ENCODE assay signal across 1 cellular context in genomic region chr17:67374329-67375053, GRCh38.
TF ChIP-seq lines count a peak whose summit lies in the region.

No MANE protein-coding gene starts in this region.

TF ChIP-seq in GM23338, 12 proteins besides CTCF, POLR2A, EP300 and RAD21 (continued from another document):
- no peak for TF ChIP-seq ZNF462 (CRISPR knock-in tag; IDR thresholded peaks at IDR 0.05)
- no peak for TF ChIP-seq ZNF114 (CRISPR knock-in tag; IDR thresholded peaks at IDR 0.05)
- no peak for TF ChIP-seq STAT1 (IDR thresholded peaks at IDR 0.05; ENCODE audit: unreplicated experiment)
- TF ChIP-seq CREB1 (CRISPR knock-in tag; IDR thresholded peaks at IDR 0.05; ENCODE audit: low read depth) = no peak
- TF ChIP-seq REST (IDR thresholded peaks at IDR 0.05; ENCODE audit: unreplicated experiment) = no peak
- no peak for TF ChIP-seq ETS1 (IDR thresholded peaks at IDR 0.05)
- no peak for TF ChIP-seq POLR2AphosphoS5 (IDR thresholded peaks at IDR 0.05; ENCODE audit: low read depth)
- TF ChIP-seq NANOG (IDR thresholded peaks at IDR 0.05; ENCODE audit: borderline replicate concordance) = no peak
- TF ChIP-seq EZH2 (IDR thresholded peaks at IDR 0.05; ENCODE audit: low read depth, unreplicated experiment) = no peak
- no peak for TF ChIP-seq JUNB (IDR thresholded peaks at IDR 0.05; ENCODE audit: unreplicated experiment)
- TF ChIP-seq EZH2phosphoT487 (IDR thresholded peaks at IDR 0.05; ENCODE audit: unreplicated experiment) = no peak
